Comparison of ENCODE assay signal across 2 cellular contexts in the genomic region with DNA sequence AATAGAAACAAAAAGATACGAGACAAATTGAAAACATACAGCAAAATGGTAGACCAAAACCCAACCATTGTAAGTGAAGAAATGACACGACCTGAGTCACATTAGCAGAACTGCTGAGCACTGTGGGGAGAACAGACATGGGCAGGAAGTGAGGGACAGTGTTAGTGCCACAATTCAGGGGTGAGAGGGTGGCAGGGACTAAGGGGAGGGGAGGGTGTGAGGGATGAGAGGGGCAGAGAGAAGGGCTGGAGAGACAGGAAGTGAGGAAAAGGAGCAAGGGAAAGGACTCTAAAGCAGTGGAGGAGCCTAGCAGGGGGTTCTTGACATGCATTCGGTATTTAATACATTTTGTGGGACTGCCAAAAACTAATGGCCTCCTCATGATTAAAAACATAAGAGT.
TF ChIP-seq lines count a peak whose summit lies in the region.

No MANE protein-coding gene starts in this region.

TF ChIP-seq in HEK293, 187 proteins besides CTCF, POLR2A, EP300 and RAD21:
- TF ChIP-seq, protein P1, sequence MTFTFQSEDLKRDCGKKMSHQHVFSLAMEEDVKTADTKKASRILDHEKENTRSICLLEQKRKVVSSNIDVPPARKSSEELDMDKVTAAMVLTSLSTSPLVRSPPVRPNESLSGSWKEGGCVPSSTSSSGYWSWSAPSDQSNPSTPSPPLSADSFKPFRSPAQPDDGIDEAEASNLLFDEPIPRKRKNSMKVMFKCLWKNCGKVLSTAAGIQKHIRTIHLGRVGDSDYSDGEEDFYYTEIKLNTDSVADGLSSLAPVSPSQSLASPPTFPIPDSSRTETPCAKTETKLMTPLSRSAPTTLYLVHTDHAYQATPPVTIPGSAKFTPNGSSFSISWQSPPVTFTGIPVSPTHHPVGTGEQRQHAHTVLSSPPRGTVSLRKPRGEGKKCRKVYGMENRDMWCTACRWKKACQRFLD (tag by site-specific recombination; IDR thresholded peaks at IDR 0.05) = no peak
- TF ChIP-seq, protein P2, sequence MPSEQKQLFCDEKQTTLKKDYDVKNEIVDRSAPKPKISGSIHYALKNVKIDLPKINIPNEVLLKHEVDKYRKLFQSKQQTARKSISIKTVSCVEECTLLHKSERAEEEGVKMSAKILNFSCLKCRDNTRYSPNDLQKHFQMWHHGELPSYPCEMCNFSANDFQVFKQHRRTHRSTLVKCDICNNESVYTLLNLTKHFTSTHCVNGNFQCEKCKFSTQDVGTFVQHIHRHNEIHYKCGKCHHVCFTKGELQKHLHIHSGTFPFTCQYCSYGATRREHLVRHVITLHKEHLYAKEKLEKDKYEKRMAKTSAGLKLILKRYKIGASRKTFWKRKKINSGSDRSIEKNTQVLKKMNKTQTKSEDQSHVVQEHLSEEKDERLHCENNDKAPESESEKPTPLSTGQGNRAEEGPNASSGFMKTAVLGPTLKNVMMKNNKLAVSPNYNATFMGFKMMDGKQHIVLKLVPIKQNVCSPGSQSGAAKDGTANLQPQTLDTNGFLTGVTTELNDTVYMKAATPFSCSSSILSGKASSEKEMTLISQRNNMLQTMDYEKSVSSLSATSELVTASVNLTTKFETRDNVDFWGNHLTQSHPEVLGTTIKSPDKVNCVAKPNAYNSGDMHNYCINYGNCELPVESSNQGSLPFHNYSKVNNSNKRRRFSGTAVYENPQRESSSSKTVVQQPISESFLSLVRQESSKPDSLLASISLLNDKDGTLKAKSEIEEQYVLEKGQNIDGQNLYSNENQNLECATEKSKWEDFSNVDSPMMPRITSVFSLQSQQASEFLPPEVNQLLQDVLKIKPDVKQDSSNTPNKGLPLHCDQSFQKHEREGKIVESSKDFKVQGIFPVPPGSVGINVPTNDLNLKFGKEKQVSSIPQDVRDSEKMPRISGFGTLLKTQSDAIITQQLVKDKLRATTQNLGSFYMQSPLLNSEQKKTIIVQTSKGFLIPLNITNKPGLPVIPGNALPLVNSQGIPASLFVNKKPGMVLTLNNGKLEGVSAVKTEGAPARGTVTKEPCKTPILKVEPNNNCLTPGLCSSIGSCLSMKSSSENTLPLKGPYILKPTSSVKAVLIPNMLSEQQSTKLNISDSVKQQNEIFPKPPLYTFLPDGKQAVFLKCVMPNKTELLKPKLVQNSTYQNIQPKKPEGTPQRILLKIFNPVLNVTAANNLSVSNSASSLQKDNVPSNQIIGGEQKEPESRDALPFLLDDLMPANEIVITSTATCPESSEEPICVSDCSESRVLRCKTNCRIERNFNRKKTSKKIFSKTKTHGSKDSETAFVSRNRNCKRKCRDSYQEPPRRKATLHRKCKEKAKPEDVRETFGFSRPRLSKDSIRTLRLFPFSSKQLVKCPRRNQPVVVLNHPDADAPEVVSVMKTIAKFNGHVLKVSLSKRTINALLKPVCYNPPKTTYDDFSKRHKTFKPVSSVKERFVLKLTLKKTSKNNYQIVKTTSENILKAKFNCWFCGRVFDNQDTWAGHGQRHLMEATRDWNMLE (tag by site-specific recombination; conservative IDR thresholded peaks at IDR 0.05; ENCODE audit: low read depth) = 0 out of 2 replicates have a peak, but pooled peaks have one; percentile 22
- no peak for TF ChIP-seq ZNF23 (tag by site-specific recombination; IDR thresholded peaks at IDR 0.05; ENCODE audit: borderline replicate concordance)
- TF ChIP-seq, protein P3, sequence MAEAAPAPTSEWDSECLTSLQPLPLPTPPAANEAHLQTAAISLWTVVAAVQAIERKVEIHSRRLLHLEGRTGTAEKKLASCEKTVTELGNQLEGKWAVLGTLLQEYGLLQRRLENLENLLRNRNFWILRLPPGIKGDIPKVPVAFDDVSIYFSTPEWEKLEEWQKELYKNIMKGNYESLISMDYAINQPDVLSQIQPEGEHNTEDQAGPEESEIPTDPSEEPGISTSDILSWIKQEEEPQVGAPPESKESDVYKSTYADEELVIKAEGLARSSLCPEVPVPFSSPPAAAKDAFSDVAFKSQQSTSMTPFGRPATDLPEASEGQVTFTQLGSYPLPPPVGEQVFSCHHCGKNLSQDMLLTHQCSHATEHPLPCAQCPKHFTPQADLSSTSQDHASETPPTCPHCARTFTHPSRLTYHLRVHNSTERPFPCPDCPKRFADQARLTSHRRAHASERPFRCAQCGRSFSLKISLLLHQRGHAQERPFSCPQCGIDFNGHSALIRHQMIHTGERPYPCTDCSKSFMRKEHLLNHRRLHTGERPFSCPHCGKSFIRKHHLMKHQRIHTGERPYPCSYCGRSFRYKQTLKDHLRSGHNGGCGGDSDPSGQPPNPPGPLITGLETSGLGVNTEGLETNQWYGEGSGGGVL (tag by site-specific recombination; IDR thresholded peaks at IDR 0.05) = peak; percentile 82
- no peak for TF ChIP-seq ZNF155 (tag by site-specific recombination; IDR thresholded peaks at IDR 0.05)

TF ChIP-seq in K562, 482 proteins besides CTCF, POLR2A, EP300 and RAD21:
- TF ChIP-seq RBBP5 (IDR thresholded peaks at IDR 0.05; ENCODE audit: borderline replicate concordance, insufficient read depth, low read length, poor library complexity, severe bottlenecking) (no peak), SREBF2 (CRISPR knock-in tag; IDR thresholded peaks at IDR 0.05) (no peak), BRF1 (IDR thresholded peaks at IDR 0.05; ENCODE audit: borderline replicate concordance, extremely low read depth, insufficient read length) (no peak), MYBL2 (IDR thresholded peaks at IDR 0.05; ENCODE audit: low read depth) (no peak), MYBL2 (CRISPR knock-in tag; IDR thresholded peaks at IDR 0.05; ENCODE audit: borderline replicate concordance) (no peak), FOXJ3 (CRISPR knock-in tag; IDR thresholded peaks at IDR 0.05) (no peak), SAFB2 (IDR thresholded peaks at IDR 0.05; ENCODE audit: borderline replicate concordance, low read depth, low read length, severe bottlenecking) (no peak), ARHGAP35 (IDR thresholded peaks at IDR 0.05; ENCODE audit: partially characterized antibody) (no peak), ZNF695 (CRISPR knock-in tag; IDR thresholded peaks at IDR 0.05) (no peak), CCNT2 (IDR thresholded peaks at IDR 0.05; ENCODE audit: borderline replicate concordance, extremely low read depth, insufficient read length, low read depth, low read length) (no peak), CBFA2T2 (conservative IDR thresholded peaks at IDR 0.05) (no peak), NFYB (IDR thresholded peaks at IDR 0.05; ENCODE audit: extremely low read depth, insufficient read length) (no peak)
- TF ChIP-seq, protein P4, sequence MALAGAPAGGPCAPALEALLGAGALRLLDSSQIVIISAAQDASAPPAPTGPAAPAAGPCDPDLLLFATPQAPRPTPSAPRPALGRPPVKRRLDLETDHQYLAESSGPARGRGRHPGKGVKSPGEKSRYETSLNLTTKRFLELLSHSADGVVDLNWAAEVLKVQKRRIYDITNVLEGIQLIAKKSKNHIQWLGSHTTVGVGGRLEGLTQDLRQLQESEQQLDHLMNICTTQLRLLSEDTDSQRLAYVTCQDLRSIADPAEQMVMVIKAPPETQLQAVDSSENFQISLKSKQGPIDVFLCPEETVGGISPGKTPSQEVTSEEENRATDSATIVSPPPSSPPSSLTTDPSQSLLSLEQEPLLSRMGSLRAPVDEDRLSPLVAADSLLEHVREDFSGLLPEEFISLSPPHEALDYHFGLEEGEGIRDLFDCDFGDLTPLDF (CRISPR knock-in tag; IDR thresholded peaks at IDR 0.05) = no peak
- TF ChIP-seq, protein P5, sequence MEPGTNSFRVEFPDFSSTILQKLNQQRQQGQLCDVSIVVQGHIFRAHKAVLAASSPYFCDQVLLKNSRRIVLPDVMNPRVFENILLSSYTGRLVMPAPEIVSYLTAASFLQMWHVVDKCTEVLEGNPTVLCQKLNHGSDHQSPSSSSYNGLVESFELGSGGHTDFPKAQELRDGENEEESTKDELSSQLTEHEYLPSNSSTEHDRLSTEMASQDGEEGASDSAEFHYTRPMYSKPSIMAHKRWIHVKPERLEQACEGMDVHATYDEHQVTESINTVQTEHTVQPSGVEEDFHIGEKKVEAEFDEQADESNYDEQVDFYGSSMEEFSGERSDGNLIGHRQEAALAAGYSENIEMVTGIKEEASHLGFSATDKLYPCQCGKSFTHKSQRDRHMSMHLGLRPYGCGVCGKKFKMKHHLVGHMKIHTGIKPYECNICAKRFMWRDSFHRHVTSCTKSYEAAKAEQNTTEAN (CRISPR knock-in tag; IDR thresholded peaks at IDR 0.05) = no peak
